In genomic region chr17:74485841-74486240, GRCh38 we compare ENCODE assay signal across 24 cellular contexts. TPM values are rescaled to one million over a fixed set of nuclear protein-coding genes. Genes with fewer than 3 reads are reported as not detected.
DNase-seq lines count a peak whose midpoint lies in the region; ATAC-seq and TF ChIP-seq lines count a peak whose summit lies in the region.
"Had no signal": no experiment of that assay in that cellular context is flagged by ENCODE, and none has a peak within 500 bp of the region (broad histone marks: within the 10 kb centered on the region; RNA-seq: fewer than 3 reads in every experiment).

No MANE protein-coding gene starts in this region.

- ATAC-seq in psoas muscle, result peak in 2 of 4 donors; percentile 20 to 23
- no peak for ATAC-seq in GM21515 (IDR thresholded peaks at IDR 0.05; ENCODE audit: unreplicated experiment)
- ATAC-seq: K562 had no signal

- H3K36me3 Mint-ChIP-seq in endodermal cell (ENCODE audit: low read depth), result no peaks in the 10 kb centered on the region
- H3K36me3 Mint-ChIP-seq: CD4-positive, CD25-positive, alpha-beta regulatory T cell had no signal

- no peaks in the 10 kb centered on the region for H3K4me1 ChIP-seq in endodermal cell (ENCODE audit: control insufficient read depth, insufficient read depth, low read length)
- peaks cover 15% of the 10 kb centered on the region for H3K4me1 ChIP-seq in psoas muscle
- H3K4me1 ChIP-seq: Peyer's patch had no signal

- H3K9me3 ChIP-seq in endodermal cell (ENCODE audit: control insufficient read depth, low read length), result no peaks in the 10 kb centered on the region
- no peaks in the 10 kb centered on the region for H3K9me3 ChIP-seq in psoas muscle
- H3K9me3 ChIP-seq: Peyer's patch had no signal

- H3K4me3 ChIP-seq in endodermal cell (ENCODE audit: low read length), result no peak overlapping the region
- H3K4me3 ChIP-seq in psoas muscle, result no peak overlapping the region
- H3K4me3 ChIP-seq: K562, Peyer's patch had no signal

- no peak overlapping the region for H3K9ac ChIP-seq in endodermal cell (ENCODE audit: extremely low read depth, low read length, poor library complexity, severe bottlenecking)

- peaks cover 6% of the 10 kb centered on the region for H3K4me1 Mint-ChIP-seq in endodermal cell
- H3K4me1 Mint-ChIP-seq: B cell; CD4-positive, CD25-positive, alpha-beta regulatory T cell had no signal

- peak; percentile 27 for DNase-seq in activated effector memory CD4-positive, alpha-beta T cell treated with anti-CD3 and anti-CD28 coated beads, Interleukin-2, amount 50 U/mL, for 16 hours
- DNase-seq in activated effector memory CD4-positive, alpha-beta T cell treated with Interleukin-2 at 50 U/mL for 16 hours, result no peak
- DNase-seq in endodermal cell (peak; percentile 28), psoas muscle (no peak), HUDEP-2 (lab: John Stamatoyannopoulos, UW; ENCODE audit: unreplicated experiment in 76 of 76) (no peak), SKM-1 (lab: John Stamatoyannopoulos, UW; ENCODE audit: unreplicated experiment) (no peak), NCI-H2227 treated with DMSO at 0.1 percent for 48 hours (lab: John Stamatoyannopoulos, UW) (no peak)
- DNase-seq: 8988T; CD4-positive, CD25-positive, alpha-beta regulatory T cell; COR-L47; DMS 273 treated with DMSO at 0.1 percent for 48 hours; DND-41; GOT3; NCI-H1092 treated with DMSO at 0.1 percent for 48 hours; NCI-H146; NCI-H2081; NCI-H2171 treated with DMSO at 0.1 percent for 48 hours had no signal

- TF ChIP-seq CTCF in endodermal cell (conservative IDR thresholded peaks at IDR 0.05), result no peak
- no peak for TF ChIP-seq CTCF in psoas muscle (IDR thresholded peaks at IDR 0.05)

- no peak overlapping the region for H3K4me3 Mint-ChIP-seq in endodermal cell
- H3K4me3 Mint-ChIP-seq: B cell; CD4-positive, CD25-positive, alpha-beta regulatory T cell had no signal

- H3K9me3 Mint-ChIP-seq in endodermal cell, result peaks cover 20% of the 10 kb centered on the region
- H3K9me3 Mint-ChIP-seq: CD4-positive, CD25-positive, alpha-beta regulatory T cell had no signal

- intact Hi-C loops in psoas muscle (cut with DNase I), result no loop called here

- H3K27ac Mint-ChIP-seq in endodermal cell, result no peak overlapping the region
- H3K27ac Mint-ChIP-seq: B cell; CD4-positive, CD25-positive, alpha-beta regulatory T cell had no signal

- H3K27ac ChIP-seq in endodermal cell (ENCODE audit: low read depth, low read length) (no peak overlapping the region), psoas muscle (peak overlapping the region; percentile 84)
- H3K27ac ChIP-seq: Peyer's patch had no signal

- H3K27me3 ChIP-seq in endodermal cell (ENCODE audit: control insufficient read depth, insufficient read depth, low read length, poor library complexity, severe bottlenecking) (no peaks in the 10 kb centered on the region), psoas muscle (ENCODE audit: insufficient read depth in 3 of 3, low read length in 2 of 3) (no peaks in the 10 kb centered on the region)
- H3K27me3 ChIP-seq: Peyer's patch had no signal

- peaks cover 32% of the 10 kb centered on the region for H3K27me3 Mint-ChIP-seq in endodermal cell (ENCODE audit: insufficient read depth)
- H3K27me3 Mint-ChIP-seq: B cell had no signal

- H3K36me3 ChIP-seq in endodermal cell (ENCODE audit: control insufficient read depth, insufficient read depth, low read length) (no peaks in the 10 kb centered on the region), psoas muscle (ENCODE audit: insufficient read depth in 1 of 2, low read depth in 1 of 2) (no peaks in the 10 kb centered on the region)
- H3K36me3 ChIP-seq: Peyer's patch had no signal

- 93 to 95% methylated on average over 3 to 5 of the region's 5 CpGs for WGBS in endodermal cell (ENCODE audit: insufficient coverage in 1 of 2, insufficient read length in 1 of 2), 2 experiments
- 70 to 78% (median 72%) methylated on average over 5 of the region's 5 CpGs for WGBS in psoas muscle, 3 donors

RNA-seq across cellular contexts. Expression of gene CD300A, which starts 19.4 kb away (rescaled TPM):
- total RNA-seq in endodermal cell, result not detected
- not detected for polyA plus RNA-seq in endodermal cell (2013, experiment 1 of 2)
- polyA plus RNA-seq in endodermal cell (2013, experiment 2 of 2), result not detected
- 1 to 10 TPM in 2 of 4 donors, under 1 TPM in 2; 0.54 to 2.4 (median 1.2) TPM for total RNA-seq in psoas muscle
- under 1 TPM; 0.29 to 0.69 (median 0.38) TPM for polyA plus RNA-seq in psoas muscle
- total RNA-seq: G401, NCI-H460 had no signal
- polyA plus RNA-seq: AG04450 had no signal

RNA-seq across cellular contexts. Expression of gene CD300LB, which starts 45.4 kb away (rescaled TPM):
- total RNA-seq in endodermal cell (not detected), psoas muscle (under 1 TPM in 2 of 4 donors, not detected in 2; 0.11 to 0.15 TPM)
- polyA plus RNA-seq in endodermal cell (2013, experiment 1 of 2), result not detected
- polyA plus RNA-seq in endodermal cell (2013, experiment 2 of 2), result not detected
- polyA plus RNA-seq in psoas muscle, result under 1 TPM in 2 of 3 donors, not detected in 1; 0.01 to 0.05 TPM
- total RNA-seq: CD4-positive, CD25-positive, alpha-beta regulatory T cell; G401; K562; NCI-H460; Peyer's patch had no signal
- polyA plus RNA-seq: AG04450; CD4-positive, CD25-positive, alpha-beta regulatory T cell; K562 had no signal

RNA-seq across cellular contexts. Expression of gene GPRC5C, which starts 54.0 kb away (rescaled TPM):
- total RNA-seq in endodermal cell (10 to 100 TPM; 57.0 to 73.4 TPM), psoas muscle (100 to 1,000 TPM in 2 of 4 donors, 10 to 100 TPM in 2; 57.0 to 123 (median 97.7) TPM)
- polyA plus RNA-seq in endodermal cell (2013, experiment 1 of 2), result 24.5 TPM
- polyA plus RNA-seq in endodermal cell (2013, experiment 2 of 2), result 23.3 TPM
- polyA plus RNA-seq in psoas muscle, result 10 to 100 TPM; 42.9 to 47.7 (median 44.8) TPM
- total RNA-seq: CD4-positive, CD25-positive, alpha-beta regulatory T cell had no signal
- polyA plus RNA-seq: CD4-positive, CD25-positive, alpha-beta regulatory T cell had no signal

Comparison
In these comparisons a context has a peak if more than half of its experiments do, and no peak if none do; other contexts are left out.
1. DNase-seq: peak in activated effector memory CD4-positive, alpha-beta T cell treated with anti-CD3 and anti-CD28 coated beads, Interleukin-2, amount 50 U/mL, for 16 hours (single experiment) and endodermal cell (single experiment); none in activated effector memory CD4-positive, alpha-beta T cell treated with Interleukin-2 at 50 U/mL for 16 hours (single experiment), psoas muscle (0 of 2), HUDEP-2 (0 of 76), SKM-1 (single experiment) and NCI-H2227 treated with DMSO at 0.1 percent for 48 hours (single experiment).